Comparison of ENCODE assay signal across 9 cellular contexts in the genomic region with DNA sequence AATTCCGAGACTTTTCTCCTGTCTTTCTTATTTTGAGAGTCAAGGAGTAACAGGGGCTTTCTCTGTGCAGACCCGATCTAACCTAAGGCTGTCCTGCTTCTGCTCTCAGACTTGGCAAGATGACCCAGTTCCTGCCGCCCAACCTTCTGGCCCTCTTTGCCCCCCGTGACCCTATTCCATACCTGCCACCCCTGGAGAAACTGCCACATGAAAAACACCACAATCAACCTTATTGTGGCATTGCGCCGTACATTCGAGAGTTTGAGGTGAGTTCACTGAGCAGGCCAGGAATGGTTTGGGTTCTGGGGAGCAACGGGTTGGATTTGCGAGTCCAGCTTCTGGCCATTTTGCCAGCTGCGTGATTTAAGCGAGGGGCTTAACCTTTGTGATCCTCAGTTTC. TPM values are rescaled to one million over a fixed set of nuclear protein-coding genes. Genes with fewer than 3 reads are reported as not detected.
DNase-seq lines count a peak whose midpoint lies in the region; ATAC-seq and TF ChIP-seq lines count a peak whose summit lies in the region.
"Had no signal": no experiment of that assay in that cellular context is flagged by ENCODE, and none has a peak within 500 bp of the region (broad histone marks: within the 10 kb centered on the region; RNA-seq: fewer than 3 reads in every experiment).

No MANE protein-coding gene starts in this region.

- DNase-seq in DND-41 (no peak), RWPE2 (ENCODE audit: low spot score) (no peak), fibroblast of lung (ENCODE audit: low read depth in 2 of 2) (no peak), prostate gland (ENCODE audit: low spot score) (no peak), NCI-H1048 (lab: John Stamatoyannopoulos, UW) (no peak), AG08396 (ENCODE audit: low spot score) (no peak)
- DNase-seq: NCI-H69 had no signal

- H3K4me2 ChIP-seq in DND-41 (ENCODE audit: insufficient read depth, low read length), result peak overlapping the region; percentile 96
- peak overlapping the region; percentile 99 for H3K4me2 ChIP-seq in fibroblast of lung (ENCODE audit: extremely low read depth, insufficient read depth, low read length)

- H3K4me3 ChIP-seq in DND-41 (ENCODE audit: low read depth in 1 of 2, low read length in 2 of 2) (peak overlapping the region; percentile 53 to 76), RWPE2 (ENCODE audit: severe bottlenecking) (peak overlapping the region; percentile 73), fibroblast of lung (replicated peaks in 1 of 4; ENCODE audit: control extremely low read depth in 1 of 4, insufficient read depth in 1 of 4, low read depth in 3 of 4, low read length in 4 of 4) (peak overlapping the region; percentile 78 to 87 (median 84)), prostate gland (peak overlapping the region; percentile 85 to 95)

- no peak for TF ChIP-seq POLR2A in prostate gland (IDR thresholded peaks at IDR 0.05)

- H4K20me1 ChIP-seq in DND-41 (ENCODE audit: insufficient read depth, low read length) (peaks cover 50% of the 10 kb centered on the region), fibroblast of lung (ENCODE audit: control insufficient read depth, extremely low read depth, insufficient read depth, low read length) (peaks cover 4% of the 10 kb centered on the region)

- no peak for ATAC-seq in DND-41 (ENCODE audit: insufficient read depth, low read depth)
- no peak for ATAC-seq in RWPE2 (ENCODE audit: low read depth)
- ATAC-seq in GM18909 (IDR thresholded peaks at IDR 0.05; ENCODE audit: poor library complexity, unreplicated experiment), result no peak
- ATAC-seq in GM18519 (IDR thresholded peaks at IDR 0.05; ENCODE audit: low FRiP score, unreplicated experiment), result no peak

- H3K9me3 ChIP-seq in DND-41 (ENCODE audit: insufficient read depth, low read length, severe bottlenecking) (no peaks in the 10 kb centered on the region), RWPE2 (ENCODE audit: severe bottlenecking) (no peaks in the 10 kb centered on the region), fibroblast of lung (ENCODE audit: control insufficient read depth, insufficient read depth, low read depth, low read length) (no peaks in the 10 kb centered on the region), prostate gland (no peaks in the 10 kb centered on the region)

- H3K79me2 ChIP-seq in DND-41 (ENCODE audit: insufficient read depth, low read length) (peaks cover 62% of the 10 kb centered on the region), fibroblast of lung (ENCODE audit: control insufficient read depth, insufficient read depth, low read length) (peaks cover 52% of the 10 kb centered on the region)

- H3K4me1 ChIP-seq in DND-41 (ENCODE audit: insufficient read depth, low read length) (peaks cover 36% of the 10 kb centered on the region), RWPE2 (ENCODE audit: insufficient read depth, poor library complexity, severe bottlenecking) (peaks cover 3% of the 10 kb centered on the region), fibroblast of lung (ENCODE audit: control insufficient read depth, extremely low read depth, insufficient read depth, low read length) (peaks cover 7% of the 10 kb centered on the region), prostate gland (replicated peaks) (peaks cover 11% of the 10 kb centered on the region)

- H3K9ac ChIP-seq in DND-41 (ENCODE audit: low read depth, low read length) (peak overlapping the region; percentile 82), fibroblast of lung (ENCODE audit: insufficient read depth, low read length) (peak overlapping the region; percentile 87)

- H3K27me3 ChIP-seq in DND-41 (ENCODE audit: insufficient read depth, low read length, poor library complexity) (no peaks in the 10 kb centered on the region), RWPE2 (ENCODE audit: insufficient read depth, poor library complexity, severe bottlenecking) (no peaks in the 10 kb centered on the region), fibroblast of lung (ENCODE audit: control insufficient read depth, insufficient read depth, low read length) (no peaks in the 10 kb centered on the region), prostate gland (replicated peaks; ENCODE audit: insufficient read depth) (no peaks in the 10 kb centered on the region)

- 35% methylated on average over 11 of the region's 11 CpGs for WGBS in prostate gland

- H3K27ac ChIP-seq in DND-41 (ENCODE audit: low read length), result peak overlapping the region; percentile 78
- peak overlapping the region; percentile 51 for H3K27ac ChIP-seq in RWPE2 (ENCODE audit: poor library complexity, severe bottlenecking)
- H3K27ac ChIP-seq in fibroblast of lung (ENCODE audit: insufficient read depth, low read length), result peak overlapping the region; percentile 86
- H3K27ac ChIP-seq in prostate gland, result peak overlapping the region; percentile 86

- TF ChIP-seq CTCF in DND-41 (IDR thresholded peaks at IDR 0.05; ENCODE audit: borderline replicate concordance, extremely low read depth, low read length, poor library complexity, severe bottlenecking) (no peak), RWPE2 (IDR thresholded peaks at IDR 0.05; ENCODE audit: poor library complexity, severe bottlenecking) (no peak), fibroblast of lung (conservative IDR thresholded peaks at IDR 0.05 in 1 of 2, IDR thresholded peaks at IDR 0.05 in 1 of 2; ENCODE audit: low read depth in 1 of 2, low read length in 2 of 2) (no peak), prostate gland (IDR thresholded peaks at IDR 0.05) (no peak)

- H3K36me3 ChIP-seq in DND-41 (ENCODE audit: insufficient read depth, low read length), result peaks cover 50% of the 10 kb centered on the region
- H3K36me3 ChIP-seq in RWPE2 (ENCODE audit: low read depth), result peaks cover 50% of the 10 kb centered on the region
- peaks cover 10% of the 10 kb centered on the region for H3K36me3 ChIP-seq in fibroblast of lung (ENCODE audit: control insufficient read depth, insufficient read depth, low read length)
- H3K36me3 ChIP-seq in prostate gland, result peaks cover 0 to 12% of the 10 kb centered on the region in 2 donors

- intact Hi-C loops in prostate gland (cut with DNase I), result no loop called here

- H2AFZ ChIP-seq in DND-41 (ENCODE audit: low read depth, low read length) (no peak overlapping the region), fibroblast of lung (ENCODE audit: low read length) (no peak overlapping the region)

RNA-seq across cellular contexts. Expression of gene SNRNP70, which starts 1.0 kb away (rescaled TPM):
- 114 and 142 TPM in 2 replicates for total RNA-seq in fibroblast of lung
- polyA plus RNA-seq in fibroblast of lung, result 72.2 and 83.0 TPM in 2 replicates
- polyA plus RNA-seq in fibroblast of lung (2012), result 120 and 181 TPM in 2 replicates
- polyA minus RNA-seq in fibroblast of lung (ENCODE audit: low replicate concordance), result 55.2 and 65.1 TPM in 2 replicates
- 100 to 1,000 TPM; 318 to 391 TPM for total RNA-seq in prostate gland

RNA-seq across cellular contexts. Expression of gene KCNA7, which starts 13.8 kb away (rescaled TPM):
- total RNA-seq in fibroblast of lung (not detected in 2 replicates), prostate gland (not detected)
- polyA plus RNA-seq in fibroblast of lung, result not detected in 2 replicates
- polyA plus RNA-seq in fibroblast of lung (2012), result not detected in 2 replicates
- polyA minus RNA-seq in fibroblast of lung (ENCODE audit: low replicate concordance), result not detected in 2 replicates

RNA-seq across cellular contexts. Expression of gene NTF4, which starts 21.7 kb away (rescaled TPM):
- total RNA-seq in fibroblast of lung (not detected in 2 replicates), prostate gland (10 to 100 TPM in 1 of 2 donors, 1 to 10 TPM in 1; 7.0 to 24.4 TPM)
- not detected in 2 replicates for polyA plus RNA-seq in fibroblast of lung
- polyA plus RNA-seq in fibroblast of lung (2012), result not detected in 2 replicates
- not detected in 2 replicates for polyA minus RNA-seq in fibroblast of lung (ENCODE audit: low replicate concordance)

RNA-seq across cellular contexts. Expression of gene LIN7B, which starts 27.9 kb away (rescaled TPM):
- total RNA-seq in fibroblast of lung (8.0 and 10.9 TPM in 2 replicates), prostate gland (10 to 100 TPM; 31.2 to 64.3 TPM)
- 2.6 TPM in 2 replicates for polyA plus RNA-seq in fibroblast of lung
- 5.5 and 6.9 TPM in 2 replicates for polyA plus RNA-seq in fibroblast of lung (2012)
- 0.75 and 1.6 TPM in 2 replicates for polyA minus RNA-seq in fibroblast of lung (ENCODE audit: low replicate concordance)

RNA-seq across cellular contexts. Expression of gene CGB7, which starts 28.7 kb away (rescaled TPM):
- total RNA-seq in fibroblast of lung (under 0.01 TPM in 2 replicates), prostate gland (1 to 10 TPM; 2.0 to 2.1 TPM)
- polyA plus RNA-seq in fibroblast of lung, result 0.07 and 0.12 TPM in 2 replicates
- polyA plus RNA-seq in fibroblast of lung (2012), result 0.21 TPM in 1 of 2 replicates, not detected in the other
- polyA minus RNA-seq in fibroblast of lung (ENCODE audit: low replicate concordance), result not detected in 2 replicates
